Comparison of ENCODE assay signal across 17 cellular contexts in the genomic region with DNA sequence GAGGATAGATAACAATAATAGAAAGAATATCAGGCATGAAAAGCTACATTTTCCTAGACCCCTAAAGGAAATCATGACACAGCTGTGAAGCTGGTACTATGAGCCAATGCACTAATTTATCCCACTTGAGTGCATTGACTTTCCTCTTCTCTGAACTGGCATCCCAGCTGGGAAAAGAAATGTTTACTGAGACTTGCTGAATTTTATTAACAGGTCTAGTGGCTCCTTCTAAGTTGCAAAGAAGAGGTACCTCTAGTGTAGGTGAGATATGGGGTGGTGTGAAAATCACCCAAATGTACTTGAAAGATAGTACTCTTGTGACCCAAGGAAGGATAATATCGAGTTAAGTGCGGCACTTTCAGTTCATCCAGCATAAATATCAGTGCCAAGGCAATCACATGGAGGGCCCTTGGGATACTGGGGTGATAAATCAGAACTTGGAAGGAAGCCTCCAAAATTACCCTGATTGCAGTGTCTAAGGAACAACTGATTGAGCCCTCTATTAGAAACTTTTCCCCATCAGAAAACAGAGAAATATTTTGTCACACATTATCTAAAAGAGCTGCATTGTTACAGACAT.
"Had no signal": no experiment of that assay in that cellular context is flagged by ENCODE, and none has a peak within 500 bp of the region (broad histone marks: within the 10 kb centered on the region; RNA-seq: fewer than 3 reads in every experiment).

No MANE protein-coding gene starts in this region.

- H3K36me3 ChIP-seq: colonic mucosa, lower lobe of right lung, upper lobe of right lung had no signal

- H3K9me3 ChIP-seq: colonic mucosa, lower lobe of right lung, testis, upper lobe of right lung had no signal

- H3K27ac ChIP-seq: colonic mucosa, lower lobe of right lung, testis, upper lobe of right lung had no signal

- H3K4me1 ChIP-seq: colonic mucosa, lower lobe of right lung, testis, upper lobe of right lung had no signal

- ATAC-seq: activated CD8-positive, alpha-beta T cell treated with anti-CD3 and anti-CD28 coated beads for 36 hours; naive thymus-derived CD4-positive, alpha-beta T cell; stimulated activated naive CD8-positive, alpha-beta T cell treated with anti-CD3 and anti-CD28 coated beads, Interleukin-15, Interleukin-2, amounts not matched to agents 100 U/mL and 50 U/mL, for 24 hours; upper lobe of right lung had no signal

- H3K27me3 ChIP-seq: colonic mucosa, testis, upper lobe of right lung had no signal

- H3K4me3 ChIP-seq: colonic mucosa, lower lobe of right lung, testis, upper lobe of right lung had no signal

- DNase-seq: activated B cell treated with CpG ODN at 0.5 μM for 24 hours; activated CD4-positive, alpha-beta T cell treated with anti-CD3 and anti-CD28 coated beads for 48 hours; activated CD8-positive, alpha-beta T cell treated with anti-CD3 and anti-CD28 coated beads for 36 hours; activated effector memory CD4-positive, alpha-beta T cell treated with anti-CD3 and anti-CD28 coated beads, Interleukin-2, amount 50 U/mL, for 16 hours; activated T-cell treated with anti-CD3 and anti-CD28 coated beads, Interleukin-2, amount 50 U/mL, for 48 hours; colonic mucosa; effector memory CD4-positive, alpha-beta T cell; immature natural killer cell; lower lobe of right lung; naive thymus-derived CD4-positive, alpha-beta T cell; right cardiac atrium; small intestine; stimulated activated CD4-positive, alpha-beta T cell treated with anti-CD3 and anti-CD28 coated beads, Interleukin-4, amount 100 ng/mL, for 4 hours; stimulated activated CD8-positive, alpha-beta memory T cell treated with anti-CD3 and anti-CD28 coated beads, Interleukin-4, amount 100 ng/mL, for 48 hours; stimulated activated naive CD8-positive, alpha-beta T cell treated with anti-CD3 and anti-CD28 coated beads, Interleukin-15, Interleukin-2, amounts not matched to agents 100 U/mL and 50 U/mL, for 24 hours; testis; upper lobe of right lung had no signal
